20 cellular contexts compared by ENCODE assay signal in the genomic region with DNA sequence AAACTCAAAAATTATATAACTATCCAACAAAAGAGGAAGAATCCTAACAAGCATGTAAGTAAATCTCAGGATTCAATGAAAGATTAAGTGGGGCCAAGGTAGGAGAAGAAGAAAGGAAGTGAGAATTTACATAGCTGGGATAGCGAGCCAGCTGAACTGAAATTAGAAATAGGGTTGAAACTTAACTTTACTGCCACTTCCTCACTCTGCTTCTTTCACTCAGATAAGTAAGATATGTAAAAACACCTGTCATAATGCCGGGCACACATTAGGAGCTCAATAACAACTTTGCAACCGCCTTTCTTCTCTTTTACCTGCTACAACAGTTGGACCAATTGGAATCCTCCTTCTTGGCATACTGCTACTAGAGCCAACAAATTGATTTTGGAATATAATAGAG.
DNase-seq lines count a peak whose midpoint lies in the region; ATAC-seq and TF ChIP-seq lines count a peak whose summit lies in the region.
"Had no signal": no experiment of that assay in that cellular context is flagged by ENCODE, and none has a peak within 500 bp of the region (broad histone marks: within the 10 kb centered on the region; RNA-seq: fewer than 3 reads in every experiment).

No MANE protein-coding gene starts in this region.

- no peaks in the 10 kb centered on the region for H3K36me3 ChIP-seq in brain microvascular endothelial cell (replicated peaks)
- H3K36me3 ChIP-seq: adrenal gland, thoracic aorta had no signal

- in situ Hi-C loops in brain microvascular endothelial cell (cut with HindIII; ENCODE audit: low pct_ligation_motif_present, low sequenced_read_pairs), result no loop called here

- no peak for TF ChIP-seq CTCF in brain microvascular endothelial cell (IDR thresholded peaks at IDR 0.05; ENCODE audit: low read depth, low read length, missing control alignments)

- H3K27me3 ChIP-seq in brain microvascular endothelial cell (replicated peaks), result no peaks in the 10 kb centered on the region
- H3K27me3 ChIP-seq: hepatocyte had no signal

- ATAC-seq in GM21786 (IDR thresholded peaks at IDR 0.05; ENCODE audit: unreplicated experiment) (peak; percentile 90), HG03175 (IDR thresholded peaks at IDR 0.05; ENCODE audit: unreplicated experiment) (peak; percentile 86)
- ATAC-seq: left cardiac atrium, Panc1, psoas muscle had no signal

- H3K4me3 ChIP-seq in brain microvascular endothelial cell (ENCODE audit: low read depth, low read length), result no peak overlapping the region
- H3K4me3 ChIP-seq: adrenal gland, hepatocyte, psoas muscle, thoracic aorta had no signal

- H3K27ac ChIP-seq in brain microvascular endothelial cell, result no peak overlapping the region
- H3K27ac ChIP-seq: 22Rv1, adrenal gland, hepatocyte, psoas muscle, thoracic aorta had no signal

- DNase-seq in NOMO-1 treated with DMSO at 0.1 percent for 48 hours (lab: John Stamatoyannopoulos, UW; ENCODE audit: unreplicated experiment) (peak; percentile 25), NOMO-1 treated with dmso at 0.1 percent for 144 hours (lab: John Stamatoyannopoulos, UW; ENCODE audit: unreplicated experiment) (no peak), NCI-H748 (lab: John Stamatoyannopoulos, UW; ENCODE audit: unreplicated experiment) (no peak), brain microvascular endothelial cell (no peak), NCI-H226 (no peak), NCI-H510A treated with DMSO at 0.1 percent for 48 hours (lab: John Stamatoyannopoulos, UW) (no peak)
- DNase-seq: activated CD4-positive, alpha-beta T cell treated with anti-CD3 and anti-CD28 coated beads, Interleukin-2, amount 10 ng/mL, durations not matched to agents 7 days and 5 days; adrenal gland; CD4-positive, alpha-beta T cell; IMR-90; left cardiac atrium; NCI-H1105; NCI-H510A; psoas muscle had no signal
